In the genomic region with DNA sequence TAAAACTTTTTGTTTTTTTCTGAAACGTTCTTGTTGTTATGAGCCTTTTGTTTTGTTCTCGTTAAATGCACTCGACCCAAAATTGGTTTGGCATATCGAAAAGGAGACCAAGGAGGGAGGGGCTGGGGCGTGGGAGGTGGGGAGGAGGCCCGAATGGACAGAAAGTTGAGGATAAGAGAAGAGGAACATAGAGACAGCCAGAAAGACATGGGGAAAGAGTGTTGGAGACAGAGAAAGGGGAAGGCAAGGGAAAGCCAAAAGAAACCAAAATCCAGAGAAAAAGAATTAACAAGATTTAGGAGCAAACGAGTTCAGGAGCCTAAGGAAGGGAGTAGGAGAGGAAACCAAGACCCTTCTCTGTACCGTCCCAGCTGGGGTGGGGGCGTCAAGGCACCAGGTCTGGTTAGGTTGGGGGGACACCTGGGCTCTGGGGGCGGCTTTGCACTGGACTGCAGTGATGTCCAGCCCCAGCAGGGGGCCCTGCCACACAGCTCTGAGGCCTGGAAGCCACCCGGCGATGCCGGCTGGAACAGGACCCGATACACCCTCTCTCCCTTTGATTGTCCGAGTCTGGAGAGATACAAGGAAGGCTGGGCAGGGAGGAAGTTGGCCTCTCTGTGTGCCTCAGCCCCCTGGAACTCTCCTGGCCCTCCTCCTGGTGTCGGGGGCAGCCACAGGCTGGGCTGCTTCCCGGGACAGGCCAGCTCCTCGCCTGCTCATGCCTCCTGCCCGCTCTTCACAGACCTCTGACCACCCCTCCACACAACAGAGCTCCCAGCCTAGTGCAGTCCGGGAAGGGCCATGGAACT, we compare ENCODE assay signal across 8 cellular contexts. TPM values are rescaled to one million over a fixed set of nuclear protein-coding genes. Genes with fewer than 3 reads are reported as not detected.
A peak's percentile ranks its signal among the peaks of the same experiment; 100 is the strongest.
DNase-seq lines count a peak whose midpoint lies in the region; ATAC-seq and TF ChIP-seq lines count a peak whose summit lies in the region.

No MANE protein-coding gene starts in this region.

- intact Hi-C loops in left ventricle myocardium superior (cut with micrococcal nuclease) = no loop called here
- intact Hi-C loops in posterior cingulate gyrus (cut with DNase I) = loop anchor here (2.0 kb wide), 1 partner anchor 201 kb away; no protein-coding TSS in a partner anchor

- peak; percentile 84 for ATAC-seq in left ventricle myocardium superior
- no peak for ATAC-seq in GM18867 (IDR thresholded peaks at IDR 0.05; ENCODE audit: unreplicated experiment)
- ATAC-seq in HG02973 (IDR thresholded peaks at IDR 0.05; ENCODE audit: unreplicated experiment) = no peak

- DNase-seq in Ammon's horn (ENCODE audit: low spot score) (peak; percentile 72), H4 (ENCODE audit: low spot score) (peak; percentile 39), T follicular helper cell (ENCODE audit: low read depth) (peak; percentile 22), astrocyte of the cerebellum (ENCODE audit: low read depth) (peak; percentile 4), left ventricle myocardium superior (peak; percentile 87), posterior cingulate gyrus (peak; percentile 58 to 97 (median 78))

- in situ Hi-C loops in astrocyte of the cerebellum (cut with HindIII; ENCODE audit: low sequenced_read_pairs) = no loop called here

- peak; percentile 80 for TF ChIP-seq CTCF in astrocyte of the cerebellum (IDR thresholded peaks at IDR 0.05; ENCODE audit: low read depth, low read length, missing control alignments)

- H3K4me3 ChIP-seq in astrocyte of the cerebellum (ENCODE audit: low read depth, low read length) = no peak overlapping the region

RNA-seq across cellular contexts. Expression of a gene that starts 11.6 kb away (rescaled TPM):
- 77.7 and 77.8 TPM in 2 replicates for total RNA-seq in H4 (2014; rRNA removed; shearing (Covaris generic))
- 1.6 TPM for total RNA-seq in left ventricle myocardium superior

RNA-seq across cellular contexts. Expression of a gene that starts 30.4 kb away (rescaled TPM):
- total RNA-seq in H4 (2014; rRNA removed; shearing (Covaris generic)) = 36.9 and 48.1 TPM in 2 replicates
- total RNA-seq in left ventricle myocardium superior = 514 TPM

RNA-seq across cellular contexts. Expression of a gene that starts 57.5 kb away (rescaled TPM):
- 20.0 and 21.8 TPM in 2 replicates for total RNA-seq in H4 (2014; rRNA removed; shearing (Covaris generic))
- 58.0 TPM for total RNA-seq in left ventricle myocardium superior

RNA-seq across cellular contexts. Expression of a gene that starts 58.0 kb away (rescaled TPM):
- 5.2 and 10.9 TPM in 2 replicates for total RNA-seq in H4 (2014; rRNA removed; shearing (Covaris generic))
- total RNA-seq in left ventricle myocardium superior = 24.0 TPM

Comparison
In these comparisons a context has a peak if more than half of its experiments do, and no peak if none do; other contexts are left out.
1. DNase-seq: peak in every context shown above with its lines; median percentile 87 in left ventricle myocardium superior; 78 in posterior cingulate gyrus; 72 in Ammon's horn; 39 in H4; 22 in T follicular helper cell; 4 in astrocyte of the cerebellum.
2. RNA of a gene that starts 11.6 kb away (total RNA-seq): 77.7 to 77.8 TPM in H4; 1.6 TPM in left ventricle myocardium superior (single experiment); every median in the first group is over 10 times any median in the second.
3. RNA of a gene that starts 30.4 kb away (total RNA-seq): 514 TPM in left ventricle myocardium superior (single experiment); 36.9 to 48.1 TPM in H4; every median in the first group is over 10 times any median in the second.